1 cellular context compared by ENCODE assay signal in genomic region chr10:58384999-58385783, GRCh38.
TF ChIP-seq lines count a peak whose summit lies in the region.

TFAM (plus strand) TSS chr10:58385410; CDS start chr10:58385548, 138 bp downstream.

TF ChIP-seq in WTC11, 78 proteins besides CTCF, POLR2A, EP300 and RAD21 (continued from another document):
- TF ChIP-seq AFF4 (CRISPR knock-in tag; IDR thresholded peaks at IDR 0.05; ENCODE audit: borderline replicate concordance) (no peak; the same call in 1 of the 2 replicates), PRDM15 (CRISPR knock-in tag; IDR thresholded peaks at IDR 0.05) (0 out of 2 replicates have a peak, but pooled peaks have one; percentile 11), FOXK1 (CRISPR knock-in tag; IDR thresholded peaks at IDR 0.05) (peak; percentile 90; the same call in 1 of the 2 replicates), ZNF281 (CRISPR knock-in tag; IDR thresholded peaks at IDR 0.05) (peak; percentile 91), NFE2L1 (CRISPR knock-in tag; IDR thresholded peaks at IDR 0.05) (peak; percentile 60; the same call in 1 of the 2 replicates), E2F4 (CRISPR knock-in tag; IDR thresholded peaks at IDR 0.05; ENCODE audit: borderline replicate concordance, low read depth) (0 out of 2 replicates have a peak, but pooled peaks have one; percentile 25), PREB (CRISPR knock-in tag; IDR thresholded peaks at IDR 0.05; ENCODE audit: borderline replicate concordance) (0 out of 2 replicates have a peak, but pooled peaks have one; percentile 58), CREM (CRISPR knock-in tag; IDR thresholded peaks at IDR 0.05) (no peak), HMGA2 (CRISPR knock-in tag; IDR thresholded peaks at IDR 0.05) (no peak), ZNF416 (CRISPR knock-in tag; IDR thresholded peaks at IDR 0.05) (peak; percentile 15; the same call in 1 of the 2 replicates), MXD4 (CRISPR knock-in tag; IDR thresholded peaks at IDR 0.05; ENCODE audit: borderline replicate concordance) (no peak), ZNF425 (CRISPR knock-in tag; conservative IDR thresholded peaks at IDR 0.05) (no peak), PRRX2 (CRISPR knock-in tag; IDR thresholded peaks at IDR 0.05) (peak; percentile 3; the same call in 1 of the 2 replicates)
